In genomic region chr14:37197421-37198272, GRCh38 we compare ENCODE assay signal across 8 cellular contexts. TPM values are rescaled to one million over a fixed set of nuclear protein-coding genes. Genes with fewer than 3 reads are reported as not detected.
DNase-seq lines count a peak whose midpoint lies in the region; TF ChIP-seq lines count a peak whose summit lies in the region.

Gene MIPOL1 (plus strand): TSS chr14:37197937. CDS start chr14:37247889, 49,952 bp downstream.

- no peaks in the 10 kb centered on the region for H3K9me3 Mint-ChIP-seq in activated naive CD8-positive, alpha-beta T cell (ENCODE audit: low read depth)
- peaks cover 5% of the 10 kb centered on the region for H3K9me3 Mint-ChIP-seq in nephron progenitor cell

- H3K4me1 ChIP-seq in transverse colon = peaks cover 0 to 14% (median 4%) of the 10 kb centered on the region in 4 donors

- H3K4me3 ChIP-seq in transverse colon = peak within 1 kb of the TSS; percentile 32 to 73 (median 58)

- no peaks in the 10 kb centered on the region for H3K36me3 ChIP-seq in transverse colon

- DNase-seq in activated T-cell treated with anti-CD3 and anti-CD28 coated beads for 24 hours (ENCODE audit: low read depth) (peak; percentile 15), NCI-H446 (lab: John Stamatoyannopoulos, UW) (peak; percentile 80 to 95), glomerular visceral epithelial cell (ENCODE audit: extremely low spot score) (peak; percentile 93), nephron progenitor cell (peak; percentile 81), transverse colon (peak; percentile 85), KG1 (lab: John Stamatoyannopoulos, UW) (no peak)
- no peak for DNase-seq in activated T-cell treated with anti-CD3 and anti-CD28 coated beads, Interleukin-2, amount 50 U/mL, for 1 hour

- 8 to 20% methylated on average over 17 to 69 of the region's 70 CpGs for WGBS in transverse colon (ENCODE audit: low coverage in 1 of 2), 2 donors

- TF ChIP-seq EP300 in transverse colon (IDR thresholded peaks at IDR 0.05; ENCODE audit: low read depth) = no peak

- no peaks in the 10 kb centered on the region for H3K36me3 Mint-ChIP-seq in activated naive CD8-positive, alpha-beta T cell
- peaks cover 6% of the 10 kb centered on the region for H3K36me3 Mint-ChIP-seq in nephron progenitor cell (ENCODE audit: low read depth)

- peaks cover 14% of the 10 kb centered on the region for H3K4me1 Mint-ChIP-seq in activated naive CD8-positive, alpha-beta T cell (ENCODE audit: low read depth)
- peaks cover 45% of the 10 kb centered on the region for H3K4me1 Mint-ChIP-seq in nephron progenitor cell

- no peak within 1 kb of the TSS for H3K27ac Mint-ChIP-seq in activated naive CD8-positive, alpha-beta T cell
- peak within 1 kb of the TSS; percentile 97 for H3K27ac Mint-ChIP-seq in nephron progenitor cell

- H3K27me3 ChIP-seq in transverse colon = no peaks in the 10 kb centered on the region

- intact Hi-C loops in transverse colon (cut with DNase I; ENCODE audit: low total_unique reads) = no loop called here

- TF ChIP-seq CTCF in nephron progenitor cell (IDR thresholded peaks at IDR 0.05) (no peak), transverse colon (IDR thresholded peaks at IDR 0.05) (peak in 1 of 5 experiments; percentile 24)

- no peaks in the 10 kb centered on the region for H3K9me3 ChIP-seq in transverse colon

- H3K4me3 Mint-ChIP-seq in activated naive CD8-positive, alpha-beta T cell = peak within 1 kb of the TSS; percentile 72
- peak within 1 kb of the TSS; percentile 89 for H3K4me3 Mint-ChIP-seq in nephron progenitor cell

- peak within 1 kb of the TSS; percentile 87 to 93 (median 89) for H3K27ac ChIP-seq in transverse colon

- in situ Hi-C loops in transverse colon (cut with MboI; ENCODE audit: low pct_ligation_motif_present in 1 of 4, low pct_unique_long_range_greater_than_20kb in 1 of 4, low sequenced_read_pairs in 3 of 4) = no loop called here

- peak; percentile 38 for TF ChIP-seq POLR2A in transverse colon (IDR thresholded peaks at IDR 0.05)

- peaks cover 10% of the 10 kb centered on the region for H3K27me3 Mint-ChIP-seq in activated naive CD8-positive, alpha-beta T cell
- H3K27me3 Mint-ChIP-seq in nephron progenitor cell (ENCODE audit: low read depth, poor library complexity) = no peaks in the 10 kb centered on the region

RNA-seq across cellular contexts. Expression of gene MIPOL1, which starts in this region (rescaled TPM):
- 10 to 100 TPM in 3 of 4 donors, 1 to 10 TPM in 1; 4.8 to 21.5 (median 11.8) TPM for total RNA-seq in transverse colon

Comparison
In these comparisons a context has a peak if more than half of its experiments do, and no peak if none do; other contexts are left out.
1. DNase-seq: peak in activated T-cell treated with anti-CD3 and anti-CD28 coated beads for 24 hours (single experiment), NCI-H446 (2 of 2), glomerular visceral epithelial cell (single experiment), nephron progenitor cell (single experiment) and transverse colon (single experiment); none in activated T-cell treated with anti-CD3 and anti-CD28 coated beads, Interleukin-2, amount 50 U/mL, for 1 hour (single experiment) and KG1 (single experiment).